In the genomic region with DNA sequence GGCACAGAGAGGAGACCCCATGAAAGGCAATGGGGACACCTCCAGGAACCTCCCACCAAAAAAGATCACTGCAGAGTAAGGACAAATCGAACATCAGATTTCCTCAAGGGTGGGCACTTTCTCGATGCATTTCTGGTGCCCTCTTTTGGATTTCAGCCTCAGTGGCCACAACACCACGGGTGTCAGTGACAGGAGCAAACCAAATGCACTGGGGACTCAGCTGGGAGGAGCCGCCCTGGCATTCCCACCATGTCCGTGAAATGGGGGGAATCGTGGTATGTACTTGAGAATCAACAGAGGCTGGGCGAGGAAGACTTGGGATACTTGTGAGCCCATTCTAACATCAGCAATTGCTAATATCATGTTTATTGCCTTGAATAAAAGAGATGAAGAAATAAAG, we compare ENCODE assay signal across 12 cellular contexts. TPM values are rescaled to one million over a fixed set of nuclear protein-coding genes. Genes with fewer than 3 reads are reported as not detected.
A peak's percentile ranks its signal among the peaks of the same experiment; 100 is the strongest.
DNase-seq lines count a peak whose midpoint lies in the region; ATAC-seq lines count a peak whose summit lies in the region.
"Had no signal": no experiment of that assay in that cellular context is flagged by ENCODE, and none has a peak within 500 bp of the region (broad histone marks: within the 10 kb centered on the region; RNA-seq: fewer than 3 reads in every experiment).

No MANE protein-coding gene starts in this region.

- H3K9me3 ChIP-seq in right cardiac atrium (ENCODE audit: control insufficient read depth, low read length), result no peaks in the 10 kb centered on the region

- peak overlapping the region; percentile 75 for H3K4me3 Mint-ChIP-seq in activated T-helper 17 cell treated with anti-CD3 and anti-CD28 coated beads, Interleukin-2, amount 50 U/mL, for 72 hours
- H3K4me3 Mint-ChIP-seq in memory B cell, result peak overlapping the region; percentile 45

- no peaks in the 10 kb centered on the region for H3K9me3 Mint-ChIP-seq in activated T-helper 17 cell treated with anti-CD3 and anti-CD28 coated beads, Interleukin-2, amount 50 U/mL, for 72 hours
- no peaks in the 10 kb centered on the region for H3K9me3 Mint-ChIP-seq in memory B cell

- DNase-seq in right cardiac atrium, result no peak
- no peak for DNase-seq in left ventricle myocardium superior
- DNase-seq in memory B cell (ENCODE audit: low spot score in 2 of 2), result no peak
- DNase-seq in amygdala (lab: John Stamatoyannopoulos, UW), result no peak
- DNase-seq in EL, result no peak
- DNase-seq: foreskin melanocyte, HCEC 1CT, mesendoderm, NCI-H526 had no signal

- ATAC-seq in right cardiac atrium, result no peak
- no peak for ATAC-seq in left ventricle myocardium superior
- ATAC-seq in activated T-helper 17 cell treated with anti-CD3 and anti-CD28 coated beads, Interleukin-2, amount 50 U/mL, for 72 hours (replicated peaks), result no peak
- ATAC-seq in memory B cell (ENCODE audit: low read depth), result no peak
- no peak for ATAC-seq in HG03442 (IDR thresholded peaks at IDR 0.05; ENCODE audit: unreplicated experiment)
- no peak for ATAC-seq in HG02763 (IDR thresholded peaks at IDR 0.05; ENCODE audit: unreplicated experiment)

- H3K4me3 ChIP-seq in right cardiac atrium (ENCODE audit: low read length), result no peak overlapping the region

- WGBS in right cardiac atrium, result 60% methylated on average over 7 of the region's 7 CpGs

- H3K36me3 Mint-ChIP-seq in activated T-helper 17 cell treated with anti-CD3 and anti-CD28 coated beads, Interleukin-2, amount 50 U/mL, for 72 hours (ENCODE audit: low read depth), result peaks cover 7% of the 10 kb centered on the region
- peaks cover 2% of the 10 kb centered on the region for H3K36me3 Mint-ChIP-seq in memory B cell

- H3K27me3 ChIP-seq in right cardiac atrium (ENCODE audit: control insufficient read depth, insufficient read depth), result no peaks in the 10 kb centered on the region

- peak overlapping the region; percentile 55 for H3K27ac ChIP-seq in right cardiac atrium (ENCODE audit: low read length)

- intact Hi-C loops in right cardiac atrium (cut with DNase I) (no loop called here), left ventricle myocardium superior (cut with micrococcal nuclease) (no loop called here)

- H3K27ac Mint-ChIP-seq in activated T-helper 17 cell treated with anti-CD3 and anti-CD28 coated beads, Interleukin-2, amount 50 U/mL, for 72 hours, result peak overlapping the region; percentile 97
- peak overlapping the region; percentile 97 for H3K27ac Mint-ChIP-seq in memory B cell

- H3K27me3 Mint-ChIP-seq in activated T-helper 17 cell treated with anti-CD3 and anti-CD28 coated beads, Interleukin-2, amount 50 U/mL, for 72 hours, result no peaks in the 10 kb centered on the region
- no peaks in the 10 kb centered on the region for H3K27me3 Mint-ChIP-seq in memory B cell

- H3K4me1 ChIP-seq in right cardiac atrium (ENCODE audit: control insufficient read depth, insufficient read depth, low read length), result peaks cover 12% of the 10 kb centered on the region

- H3K4me1 Mint-ChIP-seq in activated T-helper 17 cell treated with anti-CD3 and anti-CD28 coated beads, Interleukin-2, amount 50 U/mL, for 72 hours, result peaks cover 47% of the 10 kb centered on the region
- peaks cover 49% of the 10 kb centered on the region for H3K4me1 Mint-ChIP-seq in memory B cell

RNA-seq across cellular contexts. Expression of gene FAM187B, which starts 16.3 kb away (rescaled TPM):
- total RNA-seq in right cardiac atrium, result not detected
- polyA plus RNA-seq in right cardiac atrium, result not detected
- total RNA-seq in left ventricle myocardium superior, result not detected
- total RNA-seq in activated T-helper 17 cell treated with anti-CD3 and anti-CD28 coated beads, Interleukin-2, amount 50 U/mL, for 72 hours, result under 1 TPM in 1 of 2 donors, not detected in 1; 0.58 TPM

RNA-seq across cellular contexts. Expression of gene LSR, which starts 36.6 kb away (rescaled TPM):
- total RNA-seq in right cardiac atrium (1 to 10 TPM; 4.6 to 8.9 (median 4.8) TPM), left ventricle myocardium superior (6.1 TPM)
- 5.0 TPM for polyA plus RNA-seq in right cardiac atrium
- total RNA-seq in activated T-helper 17 cell treated with anti-CD3 and anti-CD28 coated beads, Interleukin-2, amount 50 U/mL, for 72 hours, result 10 to 100 TPM; 19.1 to 38.0 TPM

RNA-seq across cellular contexts. Expression of gene USF2, which starts 56.5 kb away (rescaled TPM):
- 100 to 1,000 TPM; 182 to 270 (median 239) TPM for total RNA-seq in right cardiac atrium
- 332 TPM for polyA plus RNA-seq in right cardiac atrium
- total RNA-seq in left ventricle myocardium superior, result 170 TPM
- total RNA-seq in activated T-helper 17 cell treated with anti-CD3 and anti-CD28 coated beads, Interleukin-2, amount 50 U/mL, for 72 hours, result 100 to 1,000 TPM; 109 to 121 TPM

RNA-seq across cellular contexts. Expression of gene FXYD5, which starts 57.7 kb away (rescaled TPM):
- total RNA-seq in right cardiac atrium (10 to 100 TPM; 22.5 to 46.3 (median 31.0) TPM), left ventricle myocardium superior (21.2 TPM)
- polyA plus RNA-seq in right cardiac atrium, result 31.8 TPM
- 100 to 1,000 TPM; 214 to 257 TPM for total RNA-seq in activated T-helper 17 cell treated with anti-CD3 and anti-CD28 coated beads, Interleukin-2, amount 50 U/mL, for 72 hours
